8 cellular contexts compared by ENCODE assay signal in the genomic region with DNA sequence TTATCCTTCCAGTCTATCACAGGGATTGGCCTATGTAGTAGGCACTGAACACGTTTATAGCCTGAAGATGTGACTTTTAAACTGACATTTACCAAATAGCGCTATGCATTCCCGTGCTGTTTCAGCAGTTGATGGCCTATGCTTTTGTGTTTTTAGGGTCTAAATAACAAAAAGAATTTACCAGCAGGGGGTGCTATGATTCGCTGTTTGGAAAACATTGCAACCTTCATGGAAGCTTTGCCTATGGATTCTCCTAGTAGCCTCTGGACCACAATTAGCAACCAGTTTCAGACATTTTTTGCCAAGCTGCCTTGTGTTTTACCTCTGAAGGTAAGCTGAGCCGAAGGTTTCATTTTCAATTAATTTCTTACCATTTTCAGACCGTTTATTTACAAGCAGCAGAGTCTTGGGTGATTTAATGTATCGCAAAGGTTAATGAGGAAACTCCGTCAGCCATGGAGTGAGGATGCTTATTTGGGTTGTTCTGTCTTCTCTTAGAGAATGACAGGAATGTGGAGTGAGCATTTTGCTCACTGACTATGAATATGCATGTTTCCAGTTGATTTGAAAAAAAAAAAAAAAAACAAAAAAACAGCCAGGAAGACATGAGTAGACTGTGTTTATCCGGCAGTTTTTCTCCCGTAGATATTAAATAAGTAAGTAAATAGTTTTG.
DNase-seq lines count a peak whose midpoint lies in the region; ATAC-seq and TF ChIP-seq lines count a peak whose summit lies in the region.

No MANE protein-coding gene starts in this region.

- DNase-seq in BJ (ENCODE audit: low read depth) (no peak), GM23248 (peak; percentile 75), NCI-H510A treated with DMSO at 0.1 percent for 48 hours (lab: John Stamatoyannopoulos, UW) (peak; percentile 50), mammary epithelial cell (peak; percentile 40), left lung (no peak)

- H3K9ac ChIP-seq in GM23248 = no peak overlapping the region
- no peak overlapping the region for H3K9ac ChIP-seq in mammary epithelial cell (ENCODE audit: insufficient read depth, low read length)

- H3K36me3 ChIP-seq in BJ (ENCODE audit: control insufficient read depth, insufficient read depth, low read length) (no peaks in the 10 kb centered on the region), GM23248 (ENCODE audit: low read depth) (no peaks in the 10 kb centered on the region), mammary epithelial cell (ENCODE audit: insufficient read depth, low read length) (no peaks in the 10 kb centered on the region), left lung (no peaks in the 10 kb centered on the region)

- H3K27ac ChIP-seq in GM23248 = no peak overlapping the region
- no peak overlapping the region for H3K27ac ChIP-seq in mammary epithelial cell (ENCODE audit: insufficient read depth, low read depth, low read length)
- H3K27ac ChIP-seq in left lung = no peak overlapping the region

- intact Hi-C loops in mammary epithelial cell (cut with micrococcal nuclease) = loop anchor here (1.0 to 5.0 kb wide), 6 partner anchors 134 to 482 kb away; no protein-coding TSS in a partner anchor
- intact Hi-C loops in left lung (cut with DNase I) = loop anchor here in 1 of 2 donors (5.0 kb wide), 1 partner anchor 237 kb away; no protein-coding TSS in a partner anchor

- in situ Hi-C loops in GM23248 (cut with MboI) (loop anchor here (10.0 to 25.0 kb wide), 2 partner anchors 230 to 482 kb away; a partner anchor contains a TSS), mammary epithelial cell (cut with MboI; ENCODE audit: low sequenced_read_pairs in 2 of 2) (loop anchor here (10.0 kb wide), 3 partner anchors 230 to 350 kb away; no protein-coding TSS in a partner anchor)

- H3K9me2 ChIP-seq in GM23248 (ENCODE audit: insufficient read depth) = no peaks in the 10 kb centered on the region

- H3K4me3 ChIP-seq in BJ (ENCODE audit: low read depth, low read length) (no peak overlapping the region), GM23248 (no peak overlapping the region), mammary epithelial cell (replicated peaks in 1 of 3; ENCODE audit: insufficient read depth in 1 of 3, low read depth in 2 of 3, low read length in 3 of 3) (no peak overlapping the region), left lung (no peak overlapping the region)

- WGBS in GM23248 (ENCODE audit: low coverage in 1 of 2, low lambda C conversion rate in 2 of 2, missing lambda C conversion rate in 2 of 2), 2 experiments = 14 to 17% methylated on average over 10 of the region's 10 CpGs
- 50% methylated on average over 9 of the region's 10 CpGs for WGBS in mammary epithelial cell (ENCODE audit: low coverage, missing lambda C conversion rate)

- TF ChIP-seq CTCF in BJ (IDR thresholded peaks at IDR 0.05; ENCODE audit: insufficient read depth, low read depth, low read length) (peak; percentile 42), mammary epithelial cell (conservative IDR thresholded peaks at IDR 0.05 in 1 of 2, IDR thresholded peaks at IDR 0.05 in 1 of 2; ENCODE audit: extremely low read depth in 1 of 2, insufficient read depth in 1 of 2, low read depth in 1 of 2, low read length in 2 of 2) (peak; percentile 39 to 57), left lung (IDR thresholded peaks at IDR 0.05) (peak; percentile 30 to 50)

- CTCF ChIA-PET in BJ (lab: Yijun Ruan, JAX) (interaction anchor here (0.6 to 3.0 kb wide), 18 partner anchors 8 to 253 kb away, joined by 3 to 16 read pairs (median 4); no protein-coding TSS in a partner anchor), mammary epithelial cell (lab: Charles Lee; ENCODE audit: low non-redundant PET) (interaction anchor here (0.6 kb wide), 1 partner anchor 631 kb away, joined by 3 read pairs; no protein-coding TSS in a partner anchor)

- H4K20me1 ChIP-seq in GM23248 (ENCODE audit: insufficient read depth) (no peaks in the 10 kb centered on the region), mammary epithelial cell (ENCODE audit: insufficient read depth, low read length) (no peaks in the 10 kb centered on the region)

- dilution Hi-C loops in mammary epithelial cell (cut with HindIII; ENCODE audit: low sequenced_read_pairs) = no loop called here

- H3K9me3 ChIP-seq in GM23248 (ENCODE audit: low read depth) (no peaks in the 10 kb centered on the region), mammary epithelial cell (replicated peaks; ENCODE audit: insufficient read depth, low read length) (no peaks in the 10 kb centered on the region), left lung (no peaks in the 10 kb centered on the region)

- POLR2A ChIA-PET in BJ (lab: Charles Lee) = no interaction called here

- H3F3A ChIP-seq in GM23248 (ENCODE audit: insufficient read depth) = no peaks in the 10 kb centered on the region

- BruUV-seq in mammary epithelial cell (replicated peaks; lab: Mats Ljungman, UMichigan) = no TSS peak

- no peak overlapping the region for H3K4me2 ChIP-seq in GM23248 (ENCODE audit: unreplicated experiment)
- no peak overlapping the region for H3K4me2 ChIP-seq in mammary epithelial cell (ENCODE audit: insufficient read depth, low read depth, low read length)

- no peaks in the 10 kb centered on the region for H3K27me3 ChIP-seq in BJ (ENCODE audit: control insufficient read depth, insufficient read depth, low read length)
- no peaks in the 10 kb centered on the region; the same call in 1 of the 2 replicates for H3K27me3 ChIP-seq in GM23248 (replicated peaks; ENCODE audit: insufficient read depth)
- no peaks in the 10 kb centered on the region for H3K27me3 ChIP-seq in mammary epithelial cell (ENCODE audit: insufficient read depth, low read length)
- peaks cover 0 to 39% of the 10 kb centered on the region in 2 donors for H3K27me3 ChIP-seq in left lung

- H3K4me1 ChIP-seq in GM23248 (ENCODE audit: insufficient read depth) = no peaks in the 10 kb centered on the region
- no peaks in the 10 kb centered on the region for H3K4me1 ChIP-seq in mammary epithelial cell (ENCODE audit: insufficient read depth, low read length)
- no peaks in the 10 kb centered on the region for H3K4me1 ChIP-seq in left lung

- ATAC-seq in left lung (peak; percentile 58), GM19455 (IDR thresholded peaks at IDR 0.05; ENCODE audit: unreplicated experiment) (no peak), GM21825 (IDR thresholded peaks at IDR 0.05; ENCODE audit: unreplicated experiment) (no peak), GM19467 (IDR thresholded peaks at IDR 0.05; ENCODE audit: unreplicated experiment) (no peak)

- H2AFZ ChIP-seq in GM23248 (no peak overlapping the region), mammary epithelial cell (ENCODE audit: low read depth, low read length) (no peak overlapping the region)

- H3K79me2 ChIP-seq in GM23248 (ENCODE audit: insufficient read depth) (no peaks in the 10 kb centered on the region), mammary epithelial cell (ENCODE audit: insufficient read depth, low read length) (no peaks in the 10 kb centered on the region)

Comparison
In these comparisons a context has a peak if more than half of its experiments do, and no peak if none do; other contexts are left out.
1. DNase-seq: peak in GM23248 (single experiment), NCI-H510A treated with DMSO at 0.1 percent for 48 hours (single experiment) and mammary epithelial cell (single experiment); none in BJ (single experiment) and left lung (0 of 2).
2. Peak in every context shown above with its lines, with median percentiles within 50 percentile points of each other: CTCF ChIP-seq.